9 cellular contexts compared by ENCODE assay signal in the genomic region with DNA sequence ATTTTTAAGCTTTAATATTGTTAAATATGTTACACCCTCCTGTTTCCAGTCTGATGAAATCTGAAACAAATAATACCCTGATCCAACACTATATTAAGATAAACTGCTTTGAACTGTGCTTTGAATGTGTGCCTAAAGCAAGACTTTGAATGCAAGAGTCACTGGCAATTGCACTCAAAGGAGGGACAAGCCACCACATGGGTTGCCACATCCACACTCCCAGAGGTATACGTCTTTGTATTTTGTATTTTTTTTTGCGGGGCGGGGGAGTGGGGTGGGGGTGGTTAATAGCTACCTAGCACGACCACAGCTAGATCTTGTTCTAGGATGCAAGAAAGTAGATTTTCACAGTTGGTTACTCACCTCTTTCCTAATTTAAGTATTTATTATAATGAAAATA. TPM values are rescaled to one million over a fixed set of nuclear protein-coding genes. Genes with fewer than 3 reads are reported as not detected.
DNase-seq lines count a peak whose midpoint lies in the region; TF ChIP-seq lines count a peak whose summit lies in the region.
"Had no signal": no experiment of that assay in that cellular context is flagged by ENCODE, and none has a peak within 500 bp of the region (broad histone marks: within the 10 kb centered on the region; RNA-seq: fewer than 3 reads in every experiment).

No MANE protein-coding gene starts in this region.

- H3K79me2 ChIP-seq in GM23248 (ENCODE audit: insufficient read depth) = peaks cover 25% of the 10 kb centered on the region
- H3K79me2 ChIP-seq in OCI-LY1 (ENCODE audit: insufficient read depth, low read length) = peaks cover 15% of the 10 kb centered on the region

- H3K4me3 ChIP-seq in GM23248 (no peak overlapping the region), OCI-LY1 (ENCODE audit: low read depth, low read length, poor library complexity, severe bottlenecking) (peak overlapping the region; percentile 74), fibroblast of the aortic adventitia (ENCODE audit: low read depth, low read length) (peak overlapping the region; percentile 15), skeletal muscle tissue (ENCODE audit: low read length in 3 of 3) (peak overlapping the region in 1 of 3 donors; percentile 69)

- H3K4me2 ChIP-seq in GM23248 (ENCODE audit: unreplicated experiment) (no peak overlapping the region), OCI-LY1 (ENCODE audit: low read length) (peak overlapping the region; percentile 72)

- H3K4me1 ChIP-seq in GM23248 (ENCODE audit: insufficient read depth) = peaks cover 24% of the 10 kb centered on the region
- H3K4me1 ChIP-seq in OCI-LY1 (ENCODE audit: insufficient read depth, low read length, severe bottlenecking) = peaks cover 53% of the 10 kb centered on the region
- peaks cover 5 to 23% (median 15%) of the 10 kb centered on the region in 3 donors for H3K4me1 ChIP-seq in skeletal muscle tissue (ENCODE audit: control insufficient read depth in 3 of 3, insufficient read depth in 3 of 3, low read length in 3 of 3)

- TF ChIP-seq CTCF in OCI-LY1 (IDR thresholded peaks at IDR 0.05; ENCODE audit: low read length) = no peak
- TF ChIP-seq CTCF in fibroblast of the aortic adventitia (IDR thresholded peaks at IDR 0.05; ENCODE audit: insufficient read depth, low read length) = no peak

- no peaks in the 10 kb centered on the region for H3K9me2 ChIP-seq in GM23248 (ENCODE audit: insufficient read depth)
- no peaks in the 10 kb centered on the region for H3K9me2 ChIP-seq in OCI-LY1 (ENCODE audit: low read depth, low read length)

- 19 to 23% methylated on average over 4 of the region's 4 CpGs for WGBS in GM23248 (ENCODE audit: low coverage in 1 of 2, low lambda C conversion rate in 2 of 2, missing lambda C conversion rate in 2 of 2), 2 experiments

- H3K9ac ChIP-seq in GM23248 (0 out of 2 replicates have a peak overlapping the region, but pooled peaks have one; percentile 28), OCI-LY1 (ENCODE audit: low read length) (no peak overlapping the region), skeletal muscle tissue (ENCODE audit: low read depth in 1 of 3, low read length in 3 of 3) (peak overlapping the region in 1 of 3 donors; percentile 57)

- no peak for DNase-seq in GM23248
- DNase-seq in fibroblast of the aortic adventitia (ENCODE audit: low read depth) = no peak
- DNase-seq in GM03348 (ENCODE audit: low spot score) = no peak
- DNase-seq in NCI-H526 treated with DMSO at 0.1 percent for 48 hours (lab: John Stamatoyannopoulos, UW) = no peak
- DNase-seq in DMS153 treated with DMSO at 0.1 percent for 48 hours (lab: John Stamatoyannopoulos, UW; ENCODE audit: unreplicated experiment) = no peak
- DNase-seq in activated CD8-positive, alpha-beta memory T cell treated with anti-CD3 and anti-CD28 coated beads, Interleukin-2, amount 50 U/mL, for 48 hours = no peak
- DNase-seq: NCI-H1417 treated with DMSO at 0.1 percent for 48 hours had no signal

- H3K36me3 ChIP-seq in GM23248 (ENCODE audit: low read depth) (no peaks in the 10 kb centered on the region), OCI-LY1 (ENCODE audit: insufficient read depth, low read length) (no peaks in the 10 kb centered on the region), skeletal muscle tissue (ENCODE audit: control insufficient read depth in 3 of 3, insufficient read depth in 3 of 3, low read length in 3 of 3) (no peaks in the 10 kb centered on the region)

- in situ Hi-C loops in GM23248 (cut with MboI) = loop anchor here (10.0 kb wide), 1 partner anchor 1233 kb away; no protein-coding TSS in a partner anchor

- peaks cover 30% of the 10 kb centered on the region for H3F3A ChIP-seq in GM23248 (ENCODE audit: insufficient read depth)
- H3F3A ChIP-seq in OCI-LY1 (ENCODE audit: insufficient read depth, low read length) = no peaks in the 10 kb centered on the region; the same call in none of the 2 replicates

- H2AFZ ChIP-seq in GM23248 (0 out of 2 replicates have a peak overlapping the region, but pooled peaks have one; percentile 73), OCI-LY1 (ENCODE audit: low read length) (no peak overlapping the region)

- no peaks in the 10 kb centered on the region for H4K20me1 ChIP-seq in GM23248 (ENCODE audit: insufficient read depth)
- H4K20me1 ChIP-seq in OCI-LY1 (ENCODE audit: insufficient read depth, low read length) = no peaks in the 10 kb centered on the region

- H3K27me3 ChIP-seq in GM23248 (replicated peaks; ENCODE audit: insufficient read depth) (no peaks in the 10 kb centered on the region), OCI-LY1 (ENCODE audit: insufficient read depth, low read length) (no peaks in the 10 kb centered on the region), skeletal muscle tissue (ENCODE audit: control insufficient read depth in 3 of 3, insufficient read depth in 3 of 3, low read length in 3 of 3) (no peaks in the 10 kb centered on the region)

- H3K27ac ChIP-seq in GM23248 (no peak overlapping the region), OCI-LY1 (ENCODE audit: low read depth, low read length, poor library complexity, severe bottlenecking) (peak overlapping the region; percentile 74), skeletal muscle tissue (ENCODE audit: low read depth, low read length) (peak overlapping the region; percentile 67)

- H3K9me3 ChIP-seq in GM23248 (ENCODE audit: low read depth) (no peaks in the 10 kb centered on the region), OCI-LY1 (ENCODE audit: low read length) (no peaks in the 10 kb centered on the region), skeletal muscle tissue (ENCODE audit: control insufficient read depth in 3 of 3, low read length in 3 of 3) (no peaks in the 10 kb centered on the region)

RNA-seq across cellular contexts. Expression of gene ZEB2, which starts 1.8 kb away (rescaled TPM):
- total RNA-seq in GM23248 (2014; rRNA removed; shearing (Covaris generic)) = 36.4 and 46.8 TPM in 2 replicates
- polyA plus RNA-seq in GM23248 (2016; fragmentation: Nextera tagmentation; extraction: Ambion mirVana) = 25.6 and 26.2 TPM in 2 replicates
- total RNA-seq in fibroblast of the aortic adventitia (ENCODE audit: low replicate concordance) (104 and 129 TPM in 2 replicates), skeletal muscle tissue (108 TPM)
